Comparison of ENCODE assay signal across 2 cellular contexts in the genomic region with DNA sequence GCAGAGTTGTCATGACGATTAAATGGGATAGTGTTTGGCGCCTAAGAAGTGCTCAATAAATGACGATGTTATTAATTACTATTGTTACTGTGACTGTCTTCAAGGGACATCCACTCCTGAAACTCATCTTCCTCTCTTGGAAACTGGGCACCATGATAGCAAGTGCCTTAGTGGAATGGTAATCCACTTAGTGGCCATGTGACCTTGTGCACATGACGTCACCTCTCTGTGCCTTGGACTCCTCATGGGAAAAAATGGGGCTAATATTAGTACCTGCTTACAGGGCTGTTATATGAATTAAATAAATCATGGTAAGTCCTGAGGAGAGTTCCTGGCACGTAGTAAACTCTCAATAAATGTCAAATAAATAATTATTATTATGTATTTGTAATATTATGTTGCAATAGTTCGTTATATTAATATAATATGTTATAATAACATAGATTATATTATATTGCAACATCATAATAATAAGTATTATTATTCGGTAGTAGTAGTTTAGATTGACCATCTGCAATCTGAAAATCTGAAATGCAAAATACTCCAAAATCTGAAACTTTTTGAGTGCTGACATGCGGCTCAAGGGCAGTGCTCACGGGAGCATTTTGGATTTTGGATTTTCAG.
TF ChIP-seq lines count a peak whose summit lies in the region.

No MANE protein-coding gene starts in this region.

TF ChIP-seq in Ishikawa, 13 proteins besides CTCF, POLR2A, EP300 and RAD21 (continued from another document):
- TF ChIP-seq, protein P1, sequence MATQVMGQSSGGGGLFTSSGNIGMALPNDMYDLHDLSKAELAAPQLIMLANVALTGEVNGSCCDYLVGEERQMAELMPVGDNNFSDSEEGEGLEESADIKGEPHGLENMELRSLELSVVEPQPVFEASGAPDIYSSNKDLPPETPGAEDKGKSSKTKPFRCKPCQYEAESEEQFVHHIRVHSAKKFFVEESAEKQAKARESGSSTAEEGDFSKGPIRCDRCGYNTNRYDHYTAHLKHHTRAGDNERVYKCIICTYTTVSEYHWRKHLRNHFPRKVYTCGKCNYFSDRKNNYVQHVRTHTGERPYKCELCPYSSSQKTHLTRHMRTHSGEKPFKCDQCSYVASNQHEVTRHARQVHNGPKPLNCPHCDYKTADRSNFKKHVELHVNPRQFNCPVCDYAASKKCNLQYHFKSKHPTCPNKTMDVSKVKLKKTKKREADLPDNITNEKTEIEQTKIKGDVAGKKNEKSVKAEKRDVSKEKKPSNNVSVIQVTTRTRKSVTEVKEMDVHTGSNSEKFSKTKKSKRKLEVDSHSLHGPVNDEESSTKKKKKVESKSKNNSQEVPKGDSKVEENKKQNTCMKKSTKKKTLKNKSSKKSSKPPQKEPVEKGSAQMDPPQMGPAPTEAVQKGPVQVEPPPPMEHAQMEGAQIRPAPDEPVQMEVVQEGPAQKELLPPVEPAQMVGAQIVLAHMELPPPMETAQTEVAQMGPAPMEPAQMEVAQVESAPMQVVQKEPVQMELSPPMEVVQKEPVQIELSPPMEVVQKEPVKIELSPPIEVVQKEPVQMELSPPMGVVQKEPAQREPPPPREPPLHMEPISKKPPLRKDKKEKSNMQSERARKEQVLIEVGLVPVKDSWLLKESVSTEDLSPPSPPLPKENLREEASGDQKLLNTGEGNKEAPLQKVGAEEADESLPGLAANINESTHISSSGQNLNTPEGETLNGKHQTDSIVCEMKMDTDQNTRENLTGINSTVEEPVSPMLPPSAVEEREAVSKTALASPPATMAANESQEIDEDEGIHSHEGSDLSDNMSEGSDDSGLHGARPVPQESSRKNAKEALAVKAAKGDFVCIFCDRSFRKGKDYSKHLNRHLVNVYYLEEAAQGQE (IDR thresholded peaks at IDR 0.05; ENCODE audit: low read depth): no peak
- no peak for TF ChIP-seq CREB1 (IDR thresholded peaks at IDR 0.05; ENCODE audit: low read depth)
- no peak for TF ChIP-seq TAF1 (IDR thresholded peaks at IDR 0.05; ENCODE audit: low read depth)
- TF ChIP-seq FOXM1 (IDR thresholded peaks at IDR 0.05; ENCODE audit: borderline replicate concordance, low read depth): no peak
- TF ChIP-seq, protein P2, sequence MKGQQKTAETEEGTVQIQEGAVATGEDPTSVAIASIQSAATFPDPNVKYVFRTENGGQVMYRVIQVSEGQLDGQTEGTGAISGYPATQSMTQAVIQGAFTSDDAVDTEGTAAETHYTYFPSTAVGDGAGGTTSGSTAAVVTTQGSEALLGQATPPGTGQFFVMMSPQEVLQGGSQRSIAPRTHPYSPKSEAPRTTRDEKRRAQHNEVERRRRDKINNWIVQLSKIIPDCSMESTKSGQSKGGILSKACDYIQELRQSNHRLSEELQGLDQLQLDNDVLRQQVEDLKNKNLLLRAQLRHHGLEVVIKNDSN (IDR thresholded peaks at IDR 0.05): peak; percentile 48
TF ChIP-seq in Ishikawa: peak in this region for 1.

TF ChIP-seq in K562, 482 proteins besides CTCF, POLR2A, EP300 and RAD21 (continued from another document and continues in another):
- TF ChIP-seq ZNF318 (IDR thresholded peaks at IDR 0.05; ENCODE audit: borderline replicate concordance in 1 of 2, low read depth in 1 of 2) (no peak), MTA2 (IDR thresholded peaks at IDR 0.05; ENCODE audit: low read depth) (no peak), ZNF239 (CRISPR knock-in tag; IDR thresholded peaks at IDR 0.05) (no peak), E2F1 (CRISPR knock-in tag; IDR thresholded peaks at IDR 0.05) (no peak), CEBPG (CRISPR knock-in tag; IDR thresholded peaks at IDR 0.05) (no peak), CEBPG (tag; conservative IDR thresholded peaks at IDR 0.05 in 1 of 2, IDR thresholded peaks at IDR 0.05 in 1 of 2) (peak; percentile 35 to 80; a peak in 3 of 4 replicates), C11orf30 (IDR thresholded peaks at IDR 0.05; ENCODE audit: low read depth) (no peak), GTF2E2 (tag; IDR thresholded peaks at IDR 0.05) (no peak), ZNF174 (CRISPR knock-in tag; IDR thresholded peaks at IDR 0.05) (no peak), MED1 (CRISPR knock-in tag; IDR thresholded peaks at IDR 0.05; ENCODE audit: borderline replicate concordance) (no peak), MYC (IDR thresholded peaks at IDR 0.05; ENCODE audit: low read depth, low read length) (no peak), MYC (CRISPR knock-in tag; IDR thresholded peaks at IDR 0.05; ENCODE audit: borderline replicate concordance, low read depth) (no peak), CEBPB (tag; IDR thresholded peaks at IDR 0.05) (peak; percentile 61; the same call in 1 of the 2 replicates), ZFPM2 (CRISPR knock-in tag; IDR thresholded peaks at IDR 0.05) (no peak), ZNF316 (IDR thresholded peaks at IDR 0.05) (no peak), KDM5B (IDR thresholded peaks at IDR 0.05; ENCODE audit: insufficient replicate concordance, low read depth, low read length) (no peak), ATF7 (IDR thresholded peaks at IDR 0.05) (peak; percentile 70; the same call in 1 of the 2 replicates), FOXJ3 (CRISPR knock-in tag; IDR thresholded peaks at IDR 0.05) (no peak), ZBTB43 (CRISPR knock-in tag; IDR thresholded peaks at IDR 0.05) (no peak)
- TF ChIP-seq, protein P3, sequence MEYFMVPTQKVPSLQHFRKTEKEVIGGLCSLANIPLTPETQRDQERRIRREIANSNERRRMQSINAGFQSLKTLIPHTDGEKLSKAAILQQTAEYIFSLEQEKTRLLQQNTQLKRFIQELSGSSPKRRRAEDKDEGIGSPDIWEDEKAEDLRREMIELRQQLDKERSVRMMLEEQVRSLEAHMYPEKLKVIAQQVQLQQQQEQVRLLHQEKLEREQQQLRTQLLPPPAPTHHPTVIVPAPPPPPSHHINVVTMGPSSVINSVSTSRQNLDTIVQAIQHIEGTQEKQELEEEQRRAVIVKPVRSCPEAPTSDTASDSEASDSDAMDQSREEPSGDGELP (CRISPR knock-in tag; IDR thresholded peaks at IDR 0.05; ENCODE audit: borderline replicate concordance): no peak
- TF ChIP-seq, protein P4, sequence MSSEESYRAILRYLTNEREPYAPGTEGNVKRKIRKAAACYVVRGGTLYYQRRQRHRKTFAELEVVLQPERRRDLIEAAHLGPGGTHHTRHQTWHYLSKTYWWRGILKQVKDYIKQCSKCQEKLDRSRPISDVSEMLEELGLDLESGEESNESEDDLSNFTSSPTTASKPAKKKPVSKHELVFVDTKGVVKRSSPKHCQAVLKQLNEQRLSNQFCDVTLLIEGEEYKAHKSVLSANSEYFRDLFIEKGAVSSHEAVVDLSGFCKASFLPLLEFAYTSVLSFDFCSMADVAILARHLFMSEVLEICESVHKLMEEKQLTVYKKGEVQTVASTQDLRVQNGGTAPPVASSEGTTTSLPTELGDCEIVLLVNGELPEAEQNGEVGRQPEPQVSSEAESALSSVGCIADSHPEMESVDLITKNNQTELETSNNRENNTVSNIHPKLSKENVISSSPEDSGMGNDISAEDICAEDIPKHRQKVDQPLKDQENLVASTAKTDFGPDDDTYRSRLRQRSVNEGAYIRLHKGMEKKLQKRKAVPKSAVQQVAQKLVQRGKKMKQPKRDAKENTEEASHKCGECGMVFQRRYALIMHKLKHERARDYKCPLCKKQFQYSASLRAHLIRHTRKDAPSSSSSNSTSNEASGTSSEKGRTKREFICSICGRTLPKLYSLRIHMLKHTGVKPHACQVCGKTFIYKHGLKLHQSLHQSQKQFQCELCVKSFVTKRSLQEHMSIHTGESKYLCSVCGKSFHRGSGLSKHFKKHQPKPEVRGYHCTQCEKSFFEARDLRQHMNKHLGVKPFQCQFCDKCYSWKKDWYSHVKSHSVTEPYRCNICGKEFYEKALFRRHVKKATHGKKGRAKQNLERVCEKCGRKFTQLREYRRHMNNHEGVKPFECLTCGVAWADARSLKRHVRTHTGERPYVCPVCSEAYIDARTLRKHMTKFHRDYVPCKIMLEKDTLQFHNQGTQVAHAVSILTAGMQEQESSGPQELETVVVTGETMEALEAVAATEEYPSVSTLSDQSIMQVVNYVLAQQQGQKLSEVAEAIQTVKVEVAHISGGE (CRISPR knock-in tag; IDR thresholded peaks at IDR 0.05): no peak
- TF ChIP-seq, protein P5, sequence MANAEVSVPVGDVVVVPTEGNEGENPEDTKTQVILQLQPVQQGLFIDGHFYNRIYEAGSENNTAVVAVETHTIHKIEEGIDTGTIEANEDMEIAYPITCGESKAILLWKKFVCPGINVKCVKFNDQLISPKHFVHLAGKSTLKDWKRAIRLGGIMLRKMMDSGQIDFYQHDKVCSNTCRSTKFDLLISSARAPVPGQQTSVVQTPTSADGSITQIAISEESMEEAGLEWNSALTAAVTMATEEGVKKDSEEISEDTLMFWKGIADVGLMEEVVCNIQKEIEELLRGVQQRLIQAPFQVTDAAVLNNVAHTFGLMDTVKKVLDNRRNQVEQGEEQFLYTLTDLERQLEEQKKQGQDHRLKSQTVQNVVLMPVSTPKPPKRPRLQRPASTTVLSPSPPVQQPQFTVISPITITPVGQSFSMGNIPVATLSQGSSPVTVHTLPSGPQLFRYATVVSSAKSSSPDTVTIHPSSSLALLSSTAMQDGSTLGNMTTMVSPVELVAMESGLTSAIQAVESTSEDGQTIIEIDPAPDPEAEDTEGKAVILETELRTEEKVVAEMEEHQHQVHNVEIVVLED (CRISPR knock-in tag; IDR thresholded peaks at IDR 0.05): no peak
- TF ChIP-seq, protein P6, sequence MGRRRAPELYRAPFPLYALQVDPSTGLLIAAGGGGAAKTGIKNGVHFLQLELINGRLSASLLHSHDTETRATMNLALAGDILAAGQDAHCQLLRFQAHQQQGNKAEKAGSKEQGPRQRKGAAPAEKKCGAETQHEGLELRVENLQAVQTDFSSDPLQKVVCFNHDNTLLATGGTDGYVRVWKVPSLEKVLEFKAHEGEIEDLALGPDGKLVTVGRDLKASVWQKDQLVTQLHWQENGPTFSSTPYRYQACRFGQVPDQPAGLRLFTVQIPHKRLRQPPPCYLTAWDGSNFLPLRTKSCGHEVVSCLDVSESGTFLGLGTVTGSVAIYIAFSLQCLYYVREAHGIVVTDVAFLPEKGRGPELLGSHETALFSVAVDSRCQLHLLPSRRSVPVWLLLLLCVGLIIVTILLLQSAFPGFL (CRISPR knock-in tag; IDR thresholded peaks at IDR 0.05): no peak
